ENCODE assay signal across 23 cellular contexts in the genomic region with DNA sequence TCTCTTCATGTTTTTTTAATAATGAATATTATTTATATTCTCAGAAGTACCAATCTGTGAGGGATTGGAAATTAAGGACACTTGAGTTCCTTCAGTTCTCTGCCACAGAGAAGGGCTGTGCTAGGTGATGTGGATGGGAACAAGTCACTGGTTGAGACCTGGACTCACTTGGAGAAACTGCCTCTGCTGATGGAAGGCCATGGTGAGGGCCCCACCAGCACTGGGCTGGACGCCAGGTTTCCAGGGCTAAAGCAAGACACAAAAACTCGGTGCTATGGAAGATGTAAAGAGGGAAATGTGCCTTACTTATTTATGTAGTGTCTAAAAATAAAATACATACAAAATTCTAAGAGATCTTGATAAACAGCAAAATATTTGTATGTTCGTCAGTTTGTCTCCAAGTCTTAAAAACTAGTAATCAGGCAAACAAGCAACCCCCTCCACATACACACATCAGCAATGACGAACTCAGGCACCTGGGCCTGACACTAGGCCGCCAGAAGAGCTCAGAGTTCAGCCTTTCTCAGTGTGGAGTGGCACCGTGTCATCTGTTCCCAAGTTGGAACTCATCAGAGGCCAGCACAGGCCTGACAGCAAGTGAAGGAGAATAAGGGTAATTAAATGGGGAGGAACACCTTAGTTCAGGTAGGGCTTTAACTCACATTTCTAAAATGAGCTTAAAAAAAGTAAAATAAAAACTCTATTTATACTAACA. TPM values are rescaled to one million over a fixed set of nuclear protein-coding genes. Genes with fewer than 3 reads are reported as not detected.
A peak's percentile ranks its signal among the peaks of the same experiment; 100 is the strongest.
DNase-seq lines count a peak whose midpoint lies in the region; ATAC-seq and TF ChIP-seq lines count a peak whose summit lies in the region.
"Had no signal": no experiment of that assay in that cellular context is flagged by ENCODE, and none has a peak within 500 bp of the region (broad histone marks: within the 10 kb centered on the region; RNA-seq: fewer than 3 reads in every experiment).

No MANE protein-coding gene starts in this region.

- BruUV-seq in IMR-90 (replicated peaks; lab: Mats Ljungman, UMichigan) = no TSS peak

- H3K18ac ChIP-seq in IMR-90 (ENCODE audit: low read depth, low read length) (no peak overlapping the region), neuronal stem cell (ENCODE audit: low read length) (peak overlapping the region; percentile 65)

- no peak overlapping the region for H4K5ac ChIP-seq in IMR-90 (ENCODE audit: low read depth, low read length)

- no peak overlapping the region for H2AK9ac ChIP-seq in IMR-90 (replicated peaks; ENCODE audit: low read depth, low read length, poor library complexity)

- no peak for TF ChIP-seq CTCF in IMR-90 (conservative IDR thresholded peaks at IDR 0.05; ENCODE audit: low read depth, low read length)

- no peaks in the 10 kb centered on the region for H3K9me3 Mint-ChIP-seq in activated naive CD4-positive, alpha-beta T cell treated with anti-CD3 and anti-CD28 coated beads, Interleukin-2, amount 50 U/mL, for 72 hours
- H3K9me3 Mint-ChIP-seq: activated naive CD8-positive, alpha-beta T cell treated with anti-CD3 and anti-CD28 coated beads for 36 hours; activated T-helper 2 cell treated with anti-CD3 and anti-CD28 coated beads, Interferon-gamma antibody, Interleukin-2, Interleukin-4, amounts not matched to agents 10 μg/mL and 5 μg/mL and 100 μg/mL, durations not matched to agents 14 hours and 24 hours and 36 hours; nephron progenitor cell; stimulated activated naive CD8-positive, alpha-beta T cell treated with anti-CD3 and anti-CD28 coated beads, Interleukin-15, amount 100 ng/mL, for 72 hours; WTC11 had no signal

- WGBS in IMR-90 (ENCODE audit: extremely low coverage in 2 of 2, insufficient read length in 1 of 2), 2 experiments = no CpG with 5 or more reads among the region's 6 CpGs
- 67% methylated on average over 6 of the region's 6 CpGs for WGBS in right cardiac atrium
- WGBS in neuronal stem cell (ENCODE audit: extremely low coverage in 2 of 2, insufficient read length in 2 of 2, insufficient replicate concordance in 1 of 2), 2 donors = no CpG with 5 or more reads among the region's 6 CpGs

- H4K20me1 ChIP-seq in IMR-90 (ENCODE audit: insufficient read depth, low read length) = peaks cover 11% of the 10 kb centered on the region; the same call in 1 of the 2 replicates

- H3K9ac ChIP-seq in IMR-90 (ENCODE audit: low read depth, low read length) = no peak overlapping the region
- no peak overlapping the region for H3K9ac ChIP-seq in neuronal stem cell (ENCODE audit: low read depth, low read length, poor library complexity)

- no peak overlapping the region for H2BK120ac ChIP-seq in IMR-90 (ENCODE audit: low read depth, low read length)
- no peak overlapping the region for H2BK120ac ChIP-seq in neuronal stem cell (ENCODE audit: low read depth, low read length)

- peak overlapping the region in 1 of 2 donors; percentile 32 for H3K27ac Mint-ChIP-seq in activated naive CD4-positive, alpha-beta T cell treated with anti-CD3 and anti-CD28 coated beads, Interleukin-2, amount 50 U/mL, for 72 hours
- H3K27ac Mint-ChIP-seq: activated naive CD8-positive, alpha-beta T cell treated with anti-CD3 and anti-CD28 coated beads for 36 hours; activated T-helper 2 cell treated with anti-CD3 and anti-CD28 coated beads, Interferon-gamma antibody, Interleukin-2, Interleukin-4, amounts not matched to agents 10 μg/mL and 5 μg/mL and 100 μg/mL, durations not matched to agents 14 hours and 24 hours and 36 hours; CD4-positive, CD25-positive, alpha-beta regulatory T cell; stimulated activated naive CD8-positive, alpha-beta T cell treated with anti-CD3 and anti-CD28 coated beads, Interleukin-15, amount 100 ng/mL, for 72 hours; WTC11 had no signal

- H3K27me3 ChIP-seq in IMR-90 (ENCODE audit: control insufficient read depth, insufficient read depth, low read length) (no peaks in the 10 kb centered on the region), right cardiac atrium (ENCODE audit: control insufficient read depth, insufficient read depth) (no peaks in the 10 kb centered on the region), neuronal stem cell (ENCODE audit: control insufficient read depth in 3 of 3, insufficient read depth in 3 of 3, low read depth in 1 of 3, low read length in 3 of 3) (no peaks in the 10 kb centered on the region)
- H3K27me3 ChIP-seq: sigmoid colon, thyroid gland had no signal

- H3K9me3 ChIP-seq in IMR-90 (ENCODE audit: control insufficient read depth, insufficient read depth, low read length) (no peaks in the 10 kb centered on the region), right cardiac atrium (ENCODE audit: control insufficient read depth, low read length) (no peaks in the 10 kb centered on the region), neuronal stem cell (replicated peaks in 1 of 2; ENCODE audit: control insufficient read depth in 2 of 2, insufficient read depth in 1 of 2, low read depth in 1 of 2, low read length in 2 of 2) (peaks cover 0 to 5% of the 10 kb centered on the region in 2 donors)
- H3K9me3 ChIP-seq: sigmoid colon, thyroid gland had no signal

- H2BK15ac ChIP-seq in IMR-90 (ENCODE audit: low read depth, low read length) = no peak overlapping the region
- no peak overlapping the region for H2BK15ac ChIP-seq in neuronal stem cell (ENCODE audit: low read length)

- H3K4ac ChIP-seq in IMR-90 (ENCODE audit: low read depth, low read length) (peak overlapping the region; percentile 40), neuronal stem cell (ENCODE audit: low read length) (no peak overlapping the region)

- no peak overlapping the region for H3K56ac ChIP-seq in IMR-90 (ENCODE audit: extremely low read depth, insufficient read depth, low read length)

- H2BK5ac ChIP-seq in IMR-90 (ENCODE audit: low read depth, low read length, poor library complexity, severe bottlenecking) = no peak overlapping the region
- no peak overlapping the region for H2BK5ac ChIP-seq in neuronal stem cell (ENCODE audit: low read length)

- H3K4me3 ChIP-seq in IMR-90 (ENCODE audit: insufficient read depth, low read depth, low read length) = no peak overlapping the region
- no peak overlapping the region for H3K4me3 ChIP-seq in right cardiac atrium (ENCODE audit: low read length)
- no peak overlapping the region for H3K4me3 ChIP-seq in neuronal stem cell (ENCODE audit: low read length in 2 of 2)
- H3K4me3 ChIP-seq: sigmoid colon, thyroid gland had no signal

- H4K91ac ChIP-seq in IMR-90 (ENCODE audit: insufficient read depth, low read depth, low read length) = no peak overlapping the region
- H4K91ac ChIP-seq in neuronal stem cell (ENCODE audit: low read depth, low read length, poor library complexity) = no peak overlapping the region

- no peak for TF ChIP-seq POLR2A in IMR-90 (IDR thresholded peaks at IDR 0.05; ENCODE audit: low read depth, low read length)

- ATAC-seq in IMR-90 (ENCODE audit: low read depth) (no peak), right cardiac atrium (peak in 1 of 2 donors; percentile 37), GM21423 (IDR thresholded peaks at IDR 0.05; ENCODE audit: unreplicated experiment) (no peak)
- ATAC-seq in activated naive CD4-positive, alpha-beta T cell treated with anti-CD3 and anti-CD28 coated beads, Interleukin-2, amount 50 U/mL, for 72 hours = no peak
- ATAC-seq: stimulated activated naive CD8-positive, alpha-beta T cell treated with anti-CD3 and anti-CD28 coated beads, Interleukin-15, amount 100 ng/mL, for 72 hours; WTC11 had no signal

- H3K27ac ChIP-seq in IMR-90 (ENCODE audit: insufficient read depth, low read length) = no peak overlapping the region
- H3K27ac ChIP-seq in right cardiac atrium (ENCODE audit: low read length) = peak overlapping the region; percentile 71
- no peak overlapping the region for H3K27ac ChIP-seq in neuronal stem cell (replicated peaks; ENCODE audit: low read length)
- H3K27ac ChIP-seq: sigmoid colon, thyroid gland had no signal

- H3K36me3 ChIP-seq in IMR-90 (ENCODE audit: control insufficient read depth, insufficient read depth, low read length) (no peaks in the 10 kb centered on the region), neuronal stem cell (replicated peaks in 1 of 2; ENCODE audit: control insufficient read depth in 2 of 2, insufficient read depth in 2 of 2, low read length in 2 of 2) (peaks cover 2 to 61% of the 10 kb centered on the region in 2 donors)
- H3K36me3 ChIP-seq: sigmoid colon, thyroid gland had no signal

- CTCF ChIA-PET in IMR-90 (lab: Yijun Ruan, JAX) = no interaction called here

- H3K79me1 ChIP-seq in IMR-90 (ENCODE audit: low read depth in 1 of 2, low read length in 2 of 2) (peaks cover 4 to 18% of the 10 kb centered on the region in 2 experiments; a peak in 3 of 4 replicates), neuronal stem cell (ENCODE audit: low read depth, low read length) (peaks cover 3% of the 10 kb centered on the region)

- peaks cover 13% of the 10 kb centered on the region for H3K4me1 ChIP-seq in IMR-90 (ENCODE audit: control insufficient read depth, insufficient read depth, low read length)
- H3K4me1 ChIP-seq in right cardiac atrium (ENCODE audit: control insufficient read depth, insufficient read depth, low read length) = peaks cover 19% of the 10 kb centered on the region
- peaks cover 16 to 22% of the 10 kb centered on the region in 2 donors for H3K4me1 ChIP-seq in neuronal stem cell (ENCODE audit: control insufficient read depth in 2 of 2, insufficient read depth in 1 of 2, low read depth in 1 of 2, low read length in 2 of 2)

- H2AFZ ChIP-seq in IMR-90 (replicated peaks; ENCODE audit: low read length, poor library complexity) (no peak overlapping the region), neuronal stem cell (ENCODE audit: low read length) (no peak overlapping the region)

- intact Hi-C loops in IMR-90 (cut with micrococcal nuclease) = loop anchor here (5.0 kb wide), 2 partner anchors 93 to 133 kb away; no protein-coding TSS in a partner anchor
- intact Hi-C loops in right cardiac atrium (cut with DNase I) = no loop called here

- TF ChIP-seq RAD21 in IMR-90 (IDR thresholded peaks at IDR 0.05; ENCODE audit: low read length) = no peak

- dilution Hi-C loops in IMR-90 (cut with HindIII; ENCODE audit: low sequenced_read_pairs, unreplicated experiment) = no loop called here

- no peak overlapping the region for H3K14ac ChIP-seq in IMR-90 (replicated peaks; ENCODE audit: low read depth, low read length)
- H3K14ac ChIP-seq in neuronal stem cell (ENCODE audit: low read length) = no peak overlapping the region

- in situ Hi-C loops in IMR-90 (cut with MboI; ENCODE audit: low sequenced_read_pairs) = loop anchor here (10.0 kb wide), 1 partner anchor 596 kb away; no protein-coding TSS in a partner anchor

- no peak overlapping the region for H2BK12ac ChIP-seq in neuronal stem cell (ENCODE audit: low read length)

- H3K23ac ChIP-seq in IMR-90 (ENCODE audit: low read depth, low read length) (no peak overlapping the region), neuronal stem cell (ENCODE audit: low read depth, low read length, poor library complexity) (no peak overlapping the region)

- H2AK5ac ChIP-seq in IMR-90 (ENCODE audit: low read depth, low read length) (no peak overlapping the region), neuronal stem cell (ENCODE audit: low read depth, low read length) (no peak overlapping the region)

- H3K9me1 ChIP-seq in IMR-90 (ENCODE audit: insufficient read depth, low read length) = peaks cover 9% of the 10 kb centered on the region

- H4K8ac ChIP-seq in IMR-90 (ENCODE audit: low read depth in 2 of 2, low read length in 2 of 2) (no peak overlapping the region), neuronal stem cell (ENCODE audit: low read depth, low read length) (peak overlapping the region; percentile 27)

- POLR2A ChIA-PET in IMR-90 (lab: Charles Lee; ENCODE audit: unreplicated experiment) = no interaction called here

- H2BK20ac ChIP-seq in IMR-90 (ENCODE audit: low read depth, low read length) = no peak overlapping the region

- H3K36me3 Mint-ChIP-seq in activated naive CD4-positive, alpha-beta T cell treated with anti-CD3 and anti-CD28 coated beads, Interleukin-2, amount 50 U/mL, for 72 hours = no peaks in the 10 kb centered on the region
- H3K36me3 Mint-ChIP-seq: activated naive CD8-positive, alpha-beta T cell treated with anti-CD3 and anti-CD28 coated beads for 36 hours; CD4-positive, CD25-positive, alpha-beta regulatory T cell; WTC11 had no signal

- H3K4me2 ChIP-seq in IMR-90 (ENCODE audit: low read depth, low read length) (no peak overlapping the region), neuronal stem cell (ENCODE audit: insufficient read depth, low read length, poor library complexity, severe bottlenecking) (no peak overlapping the region)

- DNase-seq in IMR-90 (no peak), SHP77 (lab: John Stamatoyannopoulos, UW) (peak; percentile 11 to 21), right cardiac atrium (peak in 1 of 3 donors; percentile 53), neuronal stem cell (ENCODE audit: low spot score) (no peak), GM19238 (ENCODE audit: insufficient read length, low spot score) (no peak)
- DNase-seq in activated naive CD4-positive, alpha-beta T cell treated with anti-CD3 and anti-CD28 coated beads, Interleukin-2, amount 50 U/mL, for 72 hours (ENCODE audit: low spot score in 2 of 2) = no peak
- DNase-seq: activated CD4-positive, alpha-beta T cell treated with anti-CD3 and anti-CD28 coated beads, Interleukin-2, amount 50 U/mL, for 48 hours; activated CD8-positive, alpha-beta memory T cell treated with anti-CD3 and anti-CD28 coated beads, Interleukin-2, amount 50 U/mL, for 48 hours; activated naive CD8-positive, alpha-beta T cell treated with anti-CD3 and anti-CD28 coated beads for 36 hours; CD4-positive, CD25-positive, alpha-beta regulatory T cell; KG1; left cardiac atrium; MM.1S; nephron progenitor cell; sigmoid colon; stimulated activated CD4-positive, alpha-beta T cell treated with anti-CD3 and anti-CD28 coated beads, Interleukin-15, amount 100 ng/mL, for 24 hours; stimulated activated naive CD8-positive, alpha-beta T cell treated with anti-CD3 and anti-CD28 coated beads, Interleukin-15, amount 100 ng/mL, for 72 hours; SW 1271; T1000; thyroid gland had no signal

RNA-seq across cellular contexts. Expression of a gene that starts 19.6 kb away (rescaled TPM):
- 11.9 and 13.4 TPM in 2 replicates for total RNA-seq in IMR-90 (2012; rRNA removed)
- polyA plus RNA-seq in IMR-90 (2012; rRNA removed) = 6.2 and 7.1 TPM in 2 replicates
- 3.5 and 6.2 TPM in 2 replicates for polyA plus RNA-seq in IMR-90 (2012; cell fraction: cytosol; rRNA removed)
- polyA plus RNA-seq in IMR-90 (2012; cell fraction: nucleus; rRNA removed; ENCODE audit: low replicate concordance) = 12.0 and 22.7 TPM in 2 replicates
- 100 to 1,000 TPM in 3 of 4 donors, 10 to 100 TPM in 1; 90.2 to 117 (median 107) TPM for total RNA-seq in right cardiac atrium
- polyA plus RNA-seq in right cardiac atrium = 32.7 TPM
- 25.7 TPM for polyA plus RNA-seq in neuronal stem cell (2013, experiment 1 of 2)
- 25.1 TPM for polyA plus RNA-seq in neuronal stem cell (2013, experiment 2 of 2)
- total RNA-seq in activated naive CD4-positive, alpha-beta T cell treated with anti-CD3 and anti-CD28 coated beads, Interleukin-2, amount 50 U/mL, for 72 hours = 10 to 100 TPM in 1 of 2 donors, 1 to 10 TPM in 1; 4.4 to 10.8 TPM
- polyA plus RNA-seq: CD4-positive, CD25-positive, alpha-beta regulatory T cell had no signal

Comparison
In these comparisons a context has a peak if more than half of its experiments do, and no peak if none do; other contexts are left out.
1. DNase-seq: peak in SHP77 (2 of 2); none in IMR-90 (single experiment), neuronal stem cell (single experiment), activated naive CD4-positive, alpha-beta T cell treated with anti-CD3 and anti-CD28 coated beads, Interleukin-2, amount 50 U/mL, for 72 hours (0 of 2) and GM19238 (single experiment).